8 cellular contexts compared by ENCODE assay signal in the genomic region with DNA sequence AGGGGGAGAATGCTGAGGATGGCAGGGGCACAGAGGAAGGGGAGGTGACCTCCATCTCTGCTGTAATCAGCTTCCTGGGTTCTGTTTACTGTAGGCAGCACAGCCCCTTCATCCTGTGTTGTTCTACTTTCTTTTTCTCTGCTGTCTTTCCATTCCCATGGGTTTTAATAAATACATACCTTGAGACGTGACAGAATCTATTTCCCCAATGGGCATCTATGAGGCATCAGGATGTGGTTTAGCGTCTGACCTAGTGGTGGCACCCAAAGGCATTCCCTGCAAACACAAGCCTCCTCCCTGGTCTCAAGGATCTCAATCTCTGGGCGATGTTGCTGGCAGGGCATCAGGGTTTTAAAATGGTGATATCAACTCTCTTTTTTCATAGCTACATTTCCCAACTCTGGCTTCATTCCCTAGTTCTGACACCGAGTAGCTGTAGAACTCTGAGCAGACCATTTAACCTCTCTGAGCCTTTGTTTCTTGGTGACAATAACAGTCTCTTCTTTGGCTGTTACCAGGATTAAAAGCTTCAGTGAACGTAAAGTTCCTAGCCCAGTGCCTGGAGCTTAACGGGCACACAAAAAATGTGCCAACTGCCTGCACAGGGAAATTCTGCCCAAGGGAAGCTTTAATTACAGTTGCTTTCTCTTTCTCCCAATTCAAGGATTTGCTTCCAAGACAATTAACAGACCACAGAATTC.
DNase-seq lines count a peak whose midpoint lies in the region; ATAC-seq and TF ChIP-seq lines count a peak whose summit lies in the region.

No MANE protein-coding gene starts in this region.

- peak overlapping the region; percentile 19 to 63 (median 39) for H3K4me3 Mint-ChIP-seq in T-cell

- peaks cover 18 to 28% (median 20%) of the 10 kb centered on the region in 3 donors for H3K4me1 Mint-ChIP-seq in T-cell

- no peak for DNase-seq in left ventricle myocardium inferior
- DNase-seq in Right ventricle myocardium inferior (ENCODE audit: missing footprints), result no peak
- no peak for DNase-seq in T-cell
- DNase-seq in fibroblast of pulmonary artery (ENCODE audit: low read depth), result peak; percentile 59
- DNase-seq in thoracic aorta (ENCODE audit: low spot score), result no peak
- no peak for DNase-seq in NCI-H526 treated with DMSO at 0.1 percent for 48 hours (lab: John Stamatoyannopoulos, UW)

- POLR2A ChIA-PET in T-cell (lab: Charles Lee), result interaction anchor here in 1 of 2 donors (0.6 kb wide), 1 partner anchor 258 kb away, joined by 3 read pairs; no protein-coding TSS in a partner anchor

- ATAC-seq in Right ventricle myocardium inferior, result no peak
- peak in 3 of 4 experiments; percentile 43 to 68 (median 60) for ATAC-seq in T-cell (replicated peaks in 1 of 4)
- no peak for ATAC-seq in thoracic aorta (ENCODE audit: insufficient number of reproducible peaks, low FRiP score, low read depth)
- ATAC-seq in HG03280 (IDR thresholded peaks at IDR 0.05; ENCODE audit: unreplicated experiment), result no peak
- no peak for ATAC-seq in HG02870 (IDR thresholded peaks at IDR 0.05; ENCODE audit: unreplicated experiment)

- H3K27ac Mint-ChIP-seq in T-cell, result peak overlapping the region; percentile 82 to 88

- H3K36me3 ChIP-seq in left ventricle myocardium inferior, result no peaks in the 10 kb centered on the region
- H3K36me3 ChIP-seq in thoracic aorta, result no peaks in the 10 kb centered on the region

- no peaks in the 10 kb centered on the region for H3K9me3 Mint-ChIP-seq in T-cell

- no peaks in the 10 kb centered on the region for H3K36me3 Mint-ChIP-seq in T-cell

- peak overlapping the region; percentile 20 for H3K4me3 ChIP-seq in left ventricle myocardium inferior
- no peak overlapping the region for H3K4me3 ChIP-seq in fibroblast of pulmonary artery (replicated peaks; ENCODE audit: low read depth, low read length)
- peak overlapping the region; percentile 57 for H3K4me3 ChIP-seq in thoracic aorta

- CTCF ChIA-PET in T-cell (lab: Charles Lee), result no interaction called here

- H3K27ac ChIP-seq in left ventricle myocardium inferior (replicated peaks) (no peak overlapping the region), thoracic aorta (no peak overlapping the region)

- no peaks in the 10 kb centered on the region for H3K9me3 ChIP-seq in left ventricle myocardium inferior (replicated peaks)
- H3K9me3 ChIP-seq in thoracic aorta, result no peaks in the 10 kb centered on the region

- H3K27me3 ChIP-seq in left ventricle myocardium inferior (ENCODE audit: low read depth), result no peaks in the 10 kb centered on the region
- H3K27me3 ChIP-seq in thoracic aorta (replicated peaks; ENCODE audit: insufficient read depth), result no peaks in the 10 kb centered on the region

- intact Hi-C loops in left ventricle myocardium inferior (cut with micrococcal nuclease) (no loop called here), Right ventricle myocardium inferior (cut with DNase I) (no loop called here)

- H3K27me3 Mint-ChIP-seq in T-cell, result no peaks in the 10 kb centered on the region

- TF ChIP-seq CTCF in left ventricle myocardium inferior (IDR thresholded peaks at IDR 0.05; ENCODE audit: borderline replicate concordance) (no peak), fibroblast of pulmonary artery (IDR thresholded peaks at IDR 0.05; ENCODE audit: low read length, missing control alignments) (no peak), thoracic aorta (IDR thresholded peaks at IDR 0.05) (peak; percentile 12)

- H3K4me1 ChIP-seq in left ventricle myocardium inferior (peaks cover 22% of the 10 kb centered on the region), thoracic aorta (ENCODE audit: control insufficient read depth in 1 of 2, low read depth in 2 of 2) (peaks cover 9 to 30% of the 10 kb centered on the region in 2 donors)

Comparison
In these comparisons a context has a peak if more than half of its experiments do, and no peak if none do; other contexts are left out.
1. ATAC-seq: peak in T-cell (3 of 4); none in Right ventricle myocardium inferior (single experiment), thoracic aorta (single experiment), HG03280 (single experiment) and HG02870 (single experiment).